1 cellular context compared by ENCODE assay signal in the genomic region with DNA sequence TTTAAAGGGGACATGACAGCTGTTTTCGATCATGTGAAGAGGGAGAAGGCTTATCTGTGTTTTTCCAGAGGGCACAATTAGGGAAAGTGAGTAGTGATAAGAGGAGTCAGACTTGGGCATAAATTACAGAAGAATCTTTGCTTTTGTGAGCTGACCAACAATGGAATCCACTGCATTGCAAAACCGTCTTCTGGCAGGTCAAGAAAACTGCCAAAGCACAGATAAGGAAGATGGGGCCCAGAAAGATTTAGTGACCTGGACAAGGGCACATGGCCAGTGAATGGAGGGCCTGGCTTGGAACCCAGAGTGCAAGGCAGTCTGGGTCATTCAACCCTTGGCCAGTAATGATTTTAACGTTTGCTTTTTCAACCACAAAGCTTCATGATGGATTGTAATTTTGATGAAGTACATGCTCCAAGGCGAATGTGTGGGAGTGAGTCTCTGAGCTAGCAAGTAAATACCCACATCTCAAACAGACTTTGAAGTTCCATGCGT.
TF ChIP-seq lines count a peak whose summit lies in the region.

No MANE protein-coding gene starts in this region.

TF ChIP-seq in K562, 482 proteins besides CTCF, POLR2A, EP300 and RAD21 (continued from another document):
- TF ChIP-seq ZBTB26 (CRISPR knock-in tag; IDR thresholded peaks at IDR 0.05) (no peak), PPARD (CRISPR knock-in tag; IDR thresholded peaks at IDR 0.05) (no peak), TEAD1 (CRISPR knock-in tag; IDR thresholded peaks at IDR 0.05) (0 out of 4 replicates have a peak, but pooled peaks of 1 of the 2 experiments have one; percentile 31), ZNF639 (CRISPR knock-in tag; conservative IDR thresholded peaks at IDR 0.05 in 1 of 2, IDR thresholded peaks at IDR 0.05 in 1 of 2) (0 out of 4 replicates have a peak, but pooled peaks of 1 of the 2 experiments have one; percentile 37), C11orf30 (IDR thresholded peaks at IDR 0.05; ENCODE audit: low read depth) (no peak), TSC22D4 (tag; IDR thresholded peaks at IDR 0.05) (no peak), HNRNPL (IDR thresholded peaks at IDR 0.05; ENCODE audit: low read depth, low read length) (no peak), LCOR (CRISPR knock-in tag; IDR thresholded peaks at IDR 0.05) (no peak), ZNF143 (CRISPR knock-in tag; IDR thresholded peaks at IDR 0.05) (no peak), MAFK (IDR thresholded peaks at IDR 0.05; ENCODE audit: low read length) (no peak), MECOM (CRISPR knock-in tag; IDR thresholded peaks at IDR 0.05) (0 out of 2 replicates have a peak, but pooled peaks have one; percentile 11), ARID1B (IDR thresholded peaks at IDR 0.05) (0 out of 2 replicates have a peak, but pooled peaks have one; percentile 14), CCAR2 (IDR thresholded peaks at IDR 0.05; ENCODE audit: low read depth, low read length) (no peak), ZBTB11 (CRISPR knock-in tag; IDR thresholded peaks at IDR 0.05) (peak in 1 of 3 experiments; percentile 29; a peak in 1 of 6 replicates), GABPA (tag; conservative IDR thresholded peaks at IDR 0.05; ENCODE audit: low read depth) (no peak), U2AF1 (optimal IDR thresholded peaks at IDR 0.05; ENCODE audit: low read depth, low read length) (no peak), TARDBP (IDR thresholded peaks at IDR 0.05) (no peak), JUNB (CRISPR knock-in tag; conservative IDR thresholded peaks at IDR 0.05) (no peak), BRD9 (IDR thresholded peaks at IDR 0.05; ENCODE audit: low read depth, partially characterized antibody) (no peak), FOXK1 (CRISPR knock-in tag; IDR thresholded peaks at IDR 0.05; ENCODE audit: borderline replicate concordance) (no peak), LARP7 (IDR thresholded peaks at IDR 0.05) (no peak), KLF1 (tag; IDR thresholded peaks at IDR 0.05) (no peak), BACH1 (tag; IDR thresholded peaks at IDR 0.05) (no peak), ZFX (CRISPR knock-in tag; IDR thresholded peaks at IDR 0.05) (no peak), PHF20 (IDR thresholded peaks at IDR 0.05; ENCODE audit: partially characterized antibody) (no peak), ZNF644 (tag; IDR thresholded peaks at IDR 0.05; ENCODE audit: low read depth) (peak; percentile 71; the same call in 1 of the 2 replicates), NCOA1 (IDR thresholded peaks at IDR 0.05; ENCODE audit: low read depth) (no peak), E2F5 (CRISPR knock-in tag; IDR thresholded peaks at IDR 0.05) (no peak), E2F6 (IDR thresholded peaks at IDR 0.05; ENCODE audit: borderline replicate concordance in 1 of 2, extremely low read depth in 1 of 2, insufficient read depth in 1 of 2, insufficient read length in 1 of 2, low read depth in 1 of 2, low read length in 1 of 2, poor library complexity in 1 of 2, severe bottlenecking in 1 of 2) (no peak), TAF15 (IDR thresholded peaks at IDR 0.05; ENCODE audit: low read depth, low read length) (no peak), HMGN3 (IDR thresholded peaks at IDR 0.05; ENCODE audit: borderline replicate concordance, extremely low read depth, insufficient read length, low read depth, low read length) (no peak), ZNF586 (CRISPR knock-in tag; conservative IDR thresholded peaks at IDR 0.05) (no peak), HIVEP1 (CRISPR knock-in tag; IDR thresholded peaks at IDR 0.05) (no peak), SMARCE1 (IDR thresholded peaks at IDR 0.05) (no peak), ZBED1 (IDR thresholded peaks at IDR 0.05) (no peak)
- TF ChIP-seq, protein P1, sequence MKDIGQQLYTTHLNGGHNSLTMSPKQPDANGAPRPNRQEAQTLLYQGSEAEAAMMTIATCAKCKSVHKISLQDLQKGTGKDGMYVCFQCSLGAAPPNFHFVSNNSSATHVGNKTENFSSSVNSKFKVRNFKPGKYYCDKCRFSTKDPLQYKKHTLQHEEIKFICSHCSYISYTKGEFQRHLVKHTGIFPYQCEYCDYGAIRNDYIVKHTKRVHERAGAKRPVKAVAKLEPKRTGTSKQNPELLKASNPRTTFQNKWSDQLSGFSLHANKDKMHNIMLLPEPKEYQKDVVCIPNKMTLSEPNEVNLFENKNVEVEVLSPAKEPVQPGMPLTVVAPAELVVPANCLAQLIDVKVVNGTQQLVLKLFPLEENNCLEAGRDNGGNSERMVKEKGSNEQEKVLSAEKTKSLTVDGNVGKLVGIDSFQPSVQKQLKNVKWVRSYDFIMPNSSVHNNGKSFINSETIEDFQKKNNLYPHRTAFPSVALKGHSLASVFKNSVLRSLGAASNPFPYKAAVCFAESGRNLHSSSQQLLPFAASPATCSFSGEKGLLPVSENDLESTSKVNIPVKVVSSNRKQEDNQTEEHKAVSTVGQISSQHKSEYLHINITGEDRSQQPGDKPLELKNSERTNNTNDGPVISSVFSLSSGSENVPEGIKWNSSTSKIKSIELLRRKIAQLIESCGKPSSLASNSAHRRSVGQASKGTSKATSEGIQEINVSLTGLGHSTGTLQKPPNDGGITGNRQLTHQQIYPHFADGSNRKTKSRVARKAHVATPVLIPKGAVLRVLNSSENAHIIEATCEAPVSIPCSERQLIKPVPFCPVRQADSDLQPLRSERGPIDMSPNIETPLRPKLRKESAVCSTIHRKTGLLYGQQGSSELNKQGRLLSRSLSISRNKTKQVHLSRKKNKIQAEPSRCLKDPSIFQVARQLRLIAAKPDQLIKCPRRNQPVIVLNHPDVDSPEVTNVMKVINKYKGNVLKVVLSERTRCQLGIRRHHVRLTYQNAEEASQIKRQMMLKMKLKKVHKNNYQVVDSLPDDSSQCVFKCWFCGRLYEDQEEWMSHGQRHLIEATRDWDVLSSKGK (CRISPR knock-in tag; IDR thresholded peaks at IDR 0.05) = no peak
- TF ChIP-seq, protein P2, sequence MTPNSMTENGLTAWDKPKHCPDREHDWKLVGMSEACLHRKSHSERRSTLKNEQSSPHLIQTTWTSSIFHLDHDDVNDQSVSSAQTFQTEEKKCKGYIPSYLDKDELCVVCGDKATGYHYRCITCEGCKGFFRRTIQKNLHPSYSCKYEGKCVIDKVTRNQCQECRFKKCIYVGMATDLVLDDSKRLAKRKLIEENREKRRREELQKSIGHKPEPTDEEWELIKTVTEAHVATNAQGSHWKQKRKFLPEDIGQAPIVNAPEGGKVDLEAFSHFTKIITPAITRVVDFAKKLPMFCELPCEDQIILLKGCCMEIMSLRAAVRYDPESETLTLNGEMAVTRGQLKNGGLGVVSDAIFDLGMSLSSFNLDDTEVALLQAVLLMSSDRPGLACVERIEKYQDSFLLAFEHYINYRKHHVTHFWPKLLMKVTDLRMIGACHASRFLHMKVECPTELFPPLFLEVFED (CRISPR knock-in tag; conservative IDR thresholded peaks at IDR 0.05) = no peak
- TF ChIP-seq, protein P3, sequence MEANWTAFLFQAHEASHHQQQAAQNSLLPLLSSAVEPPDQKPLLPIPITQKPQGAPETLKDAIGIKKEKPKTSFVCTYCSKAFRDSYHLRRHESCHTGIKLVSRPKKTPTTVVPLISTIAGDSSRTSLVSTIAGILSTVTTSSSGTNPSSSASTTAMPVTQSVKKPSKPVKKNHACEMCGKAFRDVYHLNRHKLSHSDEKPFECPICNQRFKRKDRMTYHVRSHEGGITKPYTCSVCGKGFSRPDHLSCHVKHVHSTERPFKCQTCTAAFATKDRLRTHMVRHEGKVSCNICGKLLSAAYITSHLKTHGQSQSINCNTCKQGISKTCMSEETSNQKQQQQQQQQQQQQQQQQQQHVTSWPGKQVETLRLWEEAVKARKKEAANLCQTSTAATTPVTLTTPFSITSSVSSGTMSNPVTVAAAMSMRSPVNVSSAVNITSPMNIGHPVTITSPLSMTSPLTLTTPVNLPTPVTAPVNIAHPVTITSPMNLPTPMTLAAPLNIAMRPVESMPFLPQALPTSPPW (CRISPR knock-in tag; IDR thresholded peaks at IDR 0.05) = no peak
